Comparison of ENCODE assay signal across 8 cellular contexts in genomic region chrX:19344661-19345060, GRCh38. TPM values are rescaled to one million over a fixed set of nuclear protein-coding genes. Genes with fewer than 3 reads are reported as not detected.
DNase-seq lines count a peak whose midpoint lies in the region; ATAC-seq, FAIRE-seq and TF ChIP-seq lines count a peak whose summit lies in the region.

No MANE protein-coding gene starts in this region.

- peaks cover 29% of the 10 kb centered on the region for H3K4me1 Mint-ChIP-seq in stimulated activated naive CD8-positive, alpha-beta T cell treated with anti-CD3 and anti-CD28 coated beads, Interleukin-15, Interleukin-2, amounts not matched to agents 100 ng/mL and 50 ng/mL, for 24 hours (ENCODE audit: low read depth)

- H3K4me3 Mint-ChIP-seq in stimulated activated naive CD8-positive, alpha-beta T cell treated with anti-CD3 and anti-CD28 coated beads, Interleukin-15, Interleukin-2, amounts not matched to agents 100 ng/mL and 50 ng/mL, for 24 hours, result peak overlapping the region; percentile 84

- in situ Hi-C loops in K562 (cut with MboI), result no loop called here

- no peak for TF ChIP-seq EP300 in K562 (IDR thresholded peaks at IDR 0.05; ENCODE audit: low read length)

- H3K27me3 Mint-ChIP-seq in stimulated activated naive CD8-positive, alpha-beta T cell treated with anti-CD3 and anti-CD28 coated beads, Interleukin-15, Interleukin-2, amounts not matched to agents 100 ng/mL and 50 ng/mL, for 24 hours, result no peaks in the 10 kb centered on the region

- peaks cover 8 to 20% of the 10 kb centered on the region in 2 experiments; a peak in 3 of 5 replicates for H3K4me1 ChIP-seq in K562 (replicated peaks in 1 of 2; ENCODE audit: control insufficient read depth in 2 of 2, insufficient read depth in 2 of 2, low read length in 2 of 2)
- H3K4me1 ChIP-seq in mesodermal cell (ENCODE audit: control insufficient read depth, insufficient read depth, low read length, poor library complexity, severe bottlenecking), result peaks cover 2% of the 10 kb centered on the region

- peak overlapping the region; percentile 63 for H3K27ac Mint-ChIP-seq in stimulated activated naive CD8-positive, alpha-beta T cell treated with anti-CD3 and anti-CD28 coated beads, Interleukin-15, Interleukin-2, amounts not matched to agents 100 ng/mL and 50 ng/mL, for 24 hours

- 0% methylated on average over 7 of the region's 10 CpGs for WGBS in K562 (ENCODE audit: insufficient coverage, low coverage, missing lambda C conversion rate)
- WGBS in mesodermal cell (ENCODE audit: insufficient coverage in 2 of 2), 2 experiments, result 12% methylated on average over 3 of the region's 10 CpGs; no CpG with 5 or more reads in 1 of the 2 experiments

- peaks cover 42% of the 10 kb centered on the region; the same call in 2 of the 3 replicates for H3K36me3 ChIP-seq in K562 (ENCODE audit: control insufficient read depth, insufficient read depth, low read length)
- H3K36me3 ChIP-seq in mesodermal cell (ENCODE audit: control insufficient read depth, insufficient read depth, low read length), result peaks cover 7% of the 10 kb centered on the region

- H3K9me3 ChIP-seq in K562 (replicated peaks; ENCODE audit: control insufficient read depth, insufficient read depth, low read depth, low read length), result no peaks in the 10 kb centered on the region
- no peaks in the 10 kb centered on the region for H3K9me3 ChIP-seq in mesodermal cell (ENCODE audit: control insufficient read depth, low read length)

- no peak for TF ChIP-seq CTCF in K562 (IDR thresholded peaks at IDR 0.05 in 2 of 3, conservative IDR thresholded peaks at IDR 0.05 in 1 of 3; ENCODE audit: insufficient read depth in 2 of 3, low read depth in 1 of 3, low read length in 3 of 3)

- no peaks in the 10 kb centered on the region for H3K27me3 ChIP-seq in K562 (ENCODE audit: control insufficient read depth in 2 of 2, insufficient read depth in 2 of 2, low read length in 2 of 2)

- H3K4me2 ChIP-seq in K562 (ENCODE audit: insufficient read depth, low read length), result peak overlapping the region; percentile 90

- peaks cover 8% of the 10 kb centered on the region for H3K36me3 Mint-ChIP-seq in stimulated activated naive CD8-positive, alpha-beta T cell treated with anti-CD3 and anti-CD28 coated beads, Interleukin-15, Interleukin-2, amounts not matched to agents 100 ng/mL and 50 ng/mL, for 24 hours (ENCODE audit: low read depth)

- TF ChIP-seq POLR2A in K562 (conservative IDR thresholded peaks at IDR 0.05), result no peak

- POLR2A ChIA-PET in K562 (lab: Yijun Ruan, JAX), result interaction anchor here (0.6 kb wide), 1 partner anchor 27 kb away, joined by 4 read pairs; no protein-coding TSS in a partner anchor

- H3K9me1 ChIP-seq in K562 (ENCODE audit: control insufficient read depth, insufficient read depth, low read length), result no peaks in the 10 kb centered on the region

- H3K4me3 ChIP-seq in K562 (peak overlapping the region; percentile 82), mesodermal cell (ENCODE audit: extremely low read depth, insufficient read depth, low read length, poor library complexity, severe bottlenecking) (peak overlapping the region; percentile 62)

- H3K9ac ChIP-seq in K562 (ENCODE audit: insufficient read depth in 1 of 2, low read depth in 2 of 2, low read length in 2 of 2), result peak overlapping the region; percentile 88 to 97; a peak in 3 of 4 replicates

- CTCF ChIA-PET in K562 (lab: Yijun Ruan, JAX; ENCODE audit: low intra/inter-chr PET ratio), result no interaction called here

- ATAC-seq in stimulated activated naive CD8-positive, alpha-beta T cell treated with anti-CD3 and anti-CD28 coated beads, Interleukin-15, Interleukin-2, amounts not matched to agents 100 U/mL and 50 U/mL, for 24 hours, result no peak
- no peak for ATAC-seq in K562
- no peak for ATAC-seq in HG02642 (IDR thresholded peaks at IDR 0.05; ENCODE audit: poor library complexity, unreplicated experiment)
- ATAC-seq in GM19397 (IDR thresholded peaks at IDR 0.05; ENCODE audit: unreplicated experiment), result no peak

- TSS peak; percentile 47 for BruUV-seq in K562 (replicated peaks; lab: Mats Ljungman, UMichigan)

- intact Hi-C loops in K562 (cut with micrococcal nuclease), result no loop called here

- peaks cover 53% of the 10 kb centered on the region for H3K79me2 ChIP-seq in K562 (ENCODE audit: control insufficient read depth, insufficient read depth, low read length)

- H2AFZ ChIP-seq in K562 (ENCODE audit: low read depth, low read length), result no peak overlapping the region

- no peaks in the 10 kb centered on the region for H3K9me3 Mint-ChIP-seq in stimulated activated naive CD8-positive, alpha-beta T cell treated with anti-CD3 and anti-CD28 coated beads, Interleukin-15, Interleukin-2, amounts not matched to agents 100 ng/mL and 50 ng/mL, for 24 hours

- FAIRE-seq in K562 (lab: Jason Lieb, UNC), result peak; percentile 19

- DNase-seq in stimulated activated naive CD8-positive, alpha-beta T cell treated with anti-CD3 and anti-CD28 coated beads, Interleukin-15, Interleukin-2, amounts not matched to agents 100 U/mL and 50 U/mL, for 24 hours, result no peak
- DNase-seq in K562 (ENCODE audit: extremely low read depth in 1 of 4, low spot score in 3 of 4) (peak in 1 of 4 experiments; percentile 8), Ammon's horn (ENCODE audit: low spot score) (no peak), NCI-H446 treated with DMSO at 0.1 percent for 48 hours (lab: John Stamatoyannopoulos, UW) (no peak)

- no peaks in the 10 kb centered on the region for H4K20me1 ChIP-seq in K562 (replicated peaks; ENCODE audit: control insufficient read depth, insufficient read depth, low read length)

- no peak for TF ChIP-seq RAD21 in K562 (CRISPR knock-in tag; conservative IDR thresholded peaks at IDR 0.05 in 1 of 2, IDR thresholded peaks at IDR 0.05 in 1 of 2)

- H3K27ac ChIP-seq in K562 (ENCODE audit: extremely low read depth, low read depth, low read length), result peak overlapping the region; percentile 79
- H3K27ac ChIP-seq in mesodermal cell (ENCODE audit: low read depth, low read length, severe bottlenecking), result peak overlapping the region; percentile 24

TF ChIP-seq in K562, 482 proteins besides CTCF, POLR2A, EP300 and RAD21 (continues in another document):
- TF ChIP-seq HMBOX1 (IDR thresholded peaks at IDR 0.05) (no peak), ZNF140 (CRISPR knock-in tag; IDR thresholded peaks at IDR 0.05) (no peak), U2AF2 (optimal IDR thresholded peaks at IDR 0.05; ENCODE audit: low read depth, low read length) (no peak), TRIM24 (IDR thresholded peaks at IDR 0.05) (no peak), MLLT1 (IDR thresholded peaks at IDR 0.05) (no peak), ZNF444 (CRISPR knock-in tag; IDR thresholded peaks at IDR 0.05) (no peak), MIER1 (IDR thresholded peaks at IDR 0.05; ENCODE audit: low read depth) (no peak)
- TF ChIP-seq, protein P1, sequence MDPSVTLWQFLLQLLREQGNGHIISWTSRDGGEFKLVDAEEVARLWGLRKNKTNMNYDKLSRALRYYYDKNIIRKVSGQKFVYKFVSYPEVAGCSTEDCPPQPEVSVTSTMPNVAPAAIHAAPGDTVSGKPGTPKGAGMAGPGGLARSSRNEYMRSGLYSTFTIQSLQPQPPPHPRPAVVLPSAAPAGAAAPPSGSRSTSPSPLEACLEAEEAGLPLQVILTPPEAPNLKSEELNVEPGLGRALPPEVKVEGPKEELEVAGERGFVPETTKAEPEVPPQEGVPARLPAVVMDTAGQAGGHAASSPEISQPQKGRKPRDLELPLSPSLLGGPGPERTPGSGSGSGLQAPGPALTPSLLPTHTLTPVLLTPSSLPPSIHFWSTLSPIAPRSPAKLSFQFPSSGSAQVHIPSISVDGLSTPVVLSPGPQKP (CRISPR knock-in tag; IDR thresholded peaks at IDR 0.05), result no peak

RNA-seq across cellular contexts. Expression of gene PDHA1, which starts 0.9 kb away (rescaled TPM):
- total RNA-seq in K562 (2011; cell fraction: chromatin; rRNA removed; ENCODE audit: low replicate concordance), result 161 and 253 TPM in 2 replicates
- 59.4 and 72.5 TPM in 2 replicates for total RNA-seq in K562 (2011; cell fraction: nucleolus; rRNA removed)
- 126 and 135 TPM in 2 replicates for total RNA-seq in K562 (2011; cell fraction: nucleoplasm; rRNA removed)
- 363 and 407 TPM in 2 replicates for total RNA-seq in K562 (2014; rRNA removed)
- 384 and 424 TPM in 2 replicates for total RNA-seq in K562 (2014; rRNA removed; fragmentation: Illumina TruSeq; extraction: Trizol)
- total RNA-seq in K562 (2015; rRNA removed; fragmentation: Illumina TruSeq; extraction: Trizol), result 345 and 352 TPM in 2 replicates
- total RNA-seq in K562 (2021), result 425 and 446 TPM in 2 replicates
- 504 and 540 TPM in 2 replicates for polyA plus RNA-seq in K562 (2011; rRNA removed)
- polyA plus RNA-seq in K562 (2011; cell fraction: cytosol; rRNA removed), result 193 and 286 TPM in 2 replicates
- polyA plus RNA-seq in K562 (2011; cell fraction: nucleus; rRNA removed), result 301 and 409 TPM in 2 replicates
- 168 and 315 TPM in 2 replicates for polyA plus RNA-seq in K562 (2012)
- 468 and 487 TPM in 2 replicates for polyA plus RNA-seq in K562 (2014; fragmentation: Illumina TruSeq; extraction: Trizol)
- 100 to 1,000 TPM; 463 to 882 TPM for polyA plus RNA-seq in K562 (2014; fragmentation: Nextera tagmentation; extraction: Ambion mirVana)
- polyA plus RNA-seq in K562 (2014; rRNA removed), result 430 and 588 TPM in 2 replicates
- 413 and 418 TPM in 2 replicates for polyA minus RNA-seq in K562 (2011; rRNA and poly(A)+ RNA removed)
- 113 and 115 TPM in 2 replicates for polyA minus RNA-seq in K562 (2011; cell fraction: cytosol; rRNA and poly(A)+ RNA removed)
- polyA minus RNA-seq in K562 (2011; cell fraction: nucleus; rRNA and poly(A)+ RNA removed), result 27.2 and 64.5 TPM in 2 replicates
- 175 TPM for polyA plus RNA-seq in mesodermal cell (2013, experiment 1 of 2)
- 143 TPM for polyA plus RNA-seq in mesodermal cell (2013, experiment 2 of 2)
